ENCODE assay signal across 1 cellular context in the genomic region with DNA sequence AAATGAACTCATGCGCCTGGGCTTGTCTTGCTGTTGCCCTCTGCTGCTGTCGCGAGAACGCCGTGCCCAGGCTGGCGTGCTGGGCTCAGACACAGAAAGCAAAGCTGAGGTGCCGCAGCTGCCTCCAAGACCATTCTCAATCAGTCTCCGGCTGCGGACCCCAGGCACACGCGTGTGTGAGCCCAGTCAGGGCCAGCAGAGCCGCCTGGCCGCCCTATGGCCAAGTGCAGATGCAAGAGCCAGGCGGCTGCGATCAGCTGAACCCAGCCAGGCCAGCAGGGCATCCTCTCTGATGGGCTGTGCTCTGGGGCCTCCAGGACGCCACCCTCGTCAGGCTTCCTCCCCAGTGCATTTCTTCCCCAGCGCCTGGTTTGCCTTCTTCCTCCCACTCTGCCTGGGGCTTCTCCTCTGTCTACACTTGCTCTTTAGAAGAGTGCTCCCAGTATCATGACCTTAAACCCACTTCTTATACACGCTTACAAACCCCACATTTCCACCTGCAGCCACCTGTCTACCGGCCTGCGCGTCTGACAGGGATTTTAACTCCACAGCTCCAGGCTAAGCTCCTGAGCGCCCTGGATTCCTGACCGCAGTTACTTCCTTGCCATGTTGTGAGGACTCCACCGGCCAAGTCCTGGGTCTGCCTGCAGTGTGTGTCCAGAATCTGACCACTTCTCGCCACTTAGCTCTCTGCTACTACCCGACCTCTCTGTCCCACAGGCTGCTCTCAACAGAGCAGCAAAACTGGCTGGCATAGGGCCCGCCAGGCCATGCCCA.
TF ChIP-seq lines count a peak whose summit lies in the region.

No MANE protein-coding gene starts in this region.

TF ChIP-seq in WTC11, 78 proteins besides CTCF, POLR2A, EP300 and RAD21:
- TF ChIP-seq ZNF263 (CRISPR knock-in tag; IDR thresholded peaks at IDR 0.05; ENCODE audit: low read depth) (no peak), ZNF416 (CRISPR knock-in tag; IDR thresholded peaks at IDR 0.05) (no peak), IRF2 (CRISPR knock-in tag; IDR thresholded peaks at IDR 0.05; ENCODE audit: borderline replicate concordance, low read depth) (no peak), EMX1 (CRISPR knock-in tag; IDR thresholded peaks at IDR 0.05) (no peak), ELF4 (CRISPR knock-in tag; IDR thresholded peaks at IDR 0.05; ENCODE audit: low read depth) (no peak), ZBTB21 (CRISPR knock-in tag; IDR thresholded peaks at IDR 0.05; ENCODE audit: borderline replicate concordance) (no peak), JAZF1 (CRISPR knock-in tag; IDR thresholded peaks at IDR 0.05) (no peak), GRHL2 (CRISPR knock-in tag; IDR thresholded peaks at IDR 0.05; ENCODE audit: insufficient replicate concordance, severe bottlenecking) (no peak)
- TF ChIP-seq, protein P1, sequence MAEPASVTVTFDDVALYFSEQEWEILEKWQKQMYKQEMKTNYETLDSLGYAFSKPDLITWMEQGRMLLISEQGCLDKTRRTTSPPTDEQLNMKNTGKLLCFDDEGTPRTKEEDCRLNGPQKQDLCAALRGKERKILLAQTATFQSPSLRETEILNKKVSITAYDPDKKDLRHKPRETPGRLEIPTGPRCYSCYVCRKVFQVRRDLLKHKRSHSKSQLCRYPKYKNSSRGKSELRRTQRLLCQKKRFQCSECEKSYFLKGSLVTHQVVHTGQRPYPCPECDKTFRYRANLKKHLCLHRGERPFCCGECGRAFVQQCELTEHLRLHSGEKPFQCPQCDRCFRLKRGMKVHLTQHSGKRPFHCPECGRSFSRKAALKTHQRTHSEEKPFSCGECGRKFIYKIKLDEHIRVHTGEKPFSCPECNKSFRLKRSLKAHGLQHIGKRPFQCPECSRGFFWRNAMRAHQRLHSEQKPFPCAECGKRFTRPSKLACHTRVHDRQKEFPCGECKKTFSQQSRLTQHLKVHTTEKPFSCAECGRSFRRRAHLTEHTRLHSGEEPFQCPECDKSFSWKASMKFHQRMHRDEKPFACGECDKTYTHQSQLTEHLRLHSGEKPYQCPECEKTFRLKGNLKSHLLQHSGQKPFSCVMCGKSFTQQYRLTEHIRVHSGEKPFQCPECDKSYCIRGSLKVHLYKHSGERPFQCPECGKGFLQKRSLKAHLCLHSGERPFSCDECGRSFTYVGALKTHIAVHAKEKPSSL (CRISPR knock-in tag; conservative IDR thresholded peaks at IDR 0.05), result no peak
